Comparison of ENCODE assay signal across 10 cellular contexts in the genomic region with DNA sequence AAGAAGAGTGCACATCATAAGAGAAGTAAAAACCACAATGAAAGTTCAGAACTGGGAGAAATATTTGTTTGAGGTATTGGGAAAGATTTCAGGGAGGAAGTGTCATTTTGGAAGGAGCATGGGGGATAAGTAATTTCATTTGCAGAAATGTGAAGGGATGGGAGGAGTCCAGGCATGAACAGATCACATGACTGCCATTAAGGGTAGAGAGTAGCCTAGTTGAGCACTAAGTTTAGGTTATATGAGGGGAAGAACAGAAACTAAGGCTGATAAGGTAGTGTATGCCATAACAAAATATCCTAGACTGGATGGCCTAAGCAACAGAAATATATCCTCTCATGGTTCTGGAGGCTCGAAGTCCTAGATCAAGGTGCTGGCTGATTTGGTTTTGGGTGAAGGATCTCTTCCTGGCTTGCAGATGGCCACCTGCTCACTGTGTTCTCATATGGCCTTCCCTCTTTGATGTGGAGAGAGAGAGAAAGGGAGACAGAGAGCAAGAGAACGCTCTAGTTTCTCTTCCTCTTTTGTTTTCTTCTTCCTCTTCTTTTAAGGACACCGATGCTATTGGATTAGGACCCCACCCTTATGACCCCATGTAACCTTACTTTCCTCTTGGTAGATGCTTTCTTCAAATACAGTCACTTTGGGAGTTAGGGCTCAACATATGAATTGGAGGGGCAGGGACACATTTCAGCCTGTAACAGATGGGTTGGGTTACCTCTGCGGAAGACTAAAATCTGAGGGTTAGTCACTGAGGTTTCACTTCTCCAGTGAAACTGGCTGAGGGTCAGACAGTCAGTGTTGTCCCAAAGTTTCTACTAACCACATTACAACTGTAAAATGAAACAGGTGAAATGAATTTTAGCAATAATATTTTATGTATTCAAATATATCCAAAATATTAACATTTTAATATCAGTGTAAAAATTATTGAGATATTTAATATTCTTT.
DNase-seq lines count a peak whose midpoint lies in the region; ATAC-seq and TF ChIP-seq lines count a peak whose summit lies in the region.
"Had no signal": no experiment of that assay in that cellular context is flagged by ENCODE, and none has a peak within 500 bp of the region (broad histone marks: within the 10 kb centered on the region; RNA-seq: fewer than 3 reads in every experiment).

No MANE protein-coding gene starts in this region.

- no peak overlapping the region for H3K27ac Mint-ChIP-seq in chondrocyte (ENCODE audit: unreplicated experiment)

- H3K9ac ChIP-seq in smooth muscle cell (ENCODE audit: low read depth), result no peak overlapping the region

- no peaks in the 10 kb centered on the region for H3F3A ChIP-seq in smooth muscle cell (ENCODE audit: low read depth)

- peak; percentile 96 for DNase-seq in NAMALWA (ENCODE audit: low spot score)
- DNase-seq in smooth muscle cell (lab: John Stamatoyannopoulos, UW; ENCODE audit: unreplicated experiment), result no peak
- DNase-seq in HK-2 (ENCODE audit: unreplicated experiment), result no peak
- no peak for DNase-seq in chondrocyte (ENCODE audit: low spot score)
- DNase-seq in activated effector memory CD4-positive, alpha-beta T cell treated with Interleukin-2 at 50 U/mL for 16 hours, result no peak
- no peak for DNase-seq in stimulated activated CD4-positive, alpha-beta T cell treated with anti-CD3 and anti-CD28 coated beads, Interleukin-15, amount 100 ng/mL, for 24 hours
- DNase-seq: NCI-H510A had no signal

- H3K4me1 ChIP-seq in smooth muscle cell (ENCODE audit: low read depth), result no peaks in the 10 kb centered on the region

- ATAC-seq in GM19043 (IDR thresholded peaks at IDR 0.05; ENCODE audit: low read depth, unreplicated experiment) (peak; percentile 81), HG02840 (IDR thresholded peaks at IDR 0.05; ENCODE audit: low FRiP score, unreplicated experiment) (peak; percentile 82)

- no peaks in the 10 kb centered on the region for H3K79me2 ChIP-seq in smooth muscle cell (ENCODE audit: low read depth)

- peaks cover 3% of the 10 kb centered on the region for H3K27me3 Mint-ChIP-seq in chondrocyte (ENCODE audit: low read depth)

- H4K20me1 ChIP-seq in smooth muscle cell (ENCODE audit: low read depth), result no peaks in the 10 kb centered on the region

- no peaks in the 10 kb centered on the region for H3K36me3 ChIP-seq in smooth muscle cell (ENCODE audit: low read depth)

- no peaks in the 10 kb centered on the region for H3K4me1 Mint-ChIP-seq in chondrocyte (ENCODE audit: low read depth)
- H3K4me1 Mint-ChIP-seq: neural crest cell had no signal

- H3K4me3 ChIP-seq in smooth muscle cell, result no peak overlapping the region

- H3K4me3 Mint-ChIP-seq in chondrocyte (ENCODE audit: unreplicated experiment), result no peak overlapping the region
- H3K4me3 Mint-ChIP-seq: neural crest cell had no signal

- TF ChIP-seq CTCF in smooth muscle cell (IDR thresholded peaks at IDR 0.05; ENCODE audit: borderline replicate concordance, insufficient read depth, poor library complexity, severe bottlenecking) (no peak), chondrocyte (IDR thresholded peaks at IDR 0.05) (no peak)

- no peak overlapping the region for H3K4me2 ChIP-seq in smooth muscle cell

- peak overlapping the region; percentile 81 for H3K27ac ChIP-seq in smooth muscle cell (ENCODE audit: low read depth)

- H3K9me3 ChIP-seq in smooth muscle cell (replicated peaks; ENCODE audit: low read depth), result no peaks in the 10 kb centered on the region

- 96% methylated on average over 4 of the region's 4 CpGs for whole genome bisulfite sequencing in smooth muscle cell (ENCODE audit: low lambda C conversion rate)

- H3K36me3 Mint-ChIP-seq in chondrocyte (ENCODE audit: low read depth), result peaks cover 2% of the 10 kb centered on the region

- no peak overlapping the region for H2AFZ ChIP-seq in smooth muscle cell (ENCODE audit: low read depth)

- no peaks in the 10 kb centered on the region for H3K27me3 ChIP-seq in smooth muscle cell (ENCODE audit: low read depth)

- H3K9me3 Mint-ChIP-seq in chondrocyte (ENCODE audit: low read depth), result no peaks in the 10 kb centered on the region
- H3K9me3 Mint-ChIP-seq: neural crest cell had no signal
